In the genomic region with DNA sequence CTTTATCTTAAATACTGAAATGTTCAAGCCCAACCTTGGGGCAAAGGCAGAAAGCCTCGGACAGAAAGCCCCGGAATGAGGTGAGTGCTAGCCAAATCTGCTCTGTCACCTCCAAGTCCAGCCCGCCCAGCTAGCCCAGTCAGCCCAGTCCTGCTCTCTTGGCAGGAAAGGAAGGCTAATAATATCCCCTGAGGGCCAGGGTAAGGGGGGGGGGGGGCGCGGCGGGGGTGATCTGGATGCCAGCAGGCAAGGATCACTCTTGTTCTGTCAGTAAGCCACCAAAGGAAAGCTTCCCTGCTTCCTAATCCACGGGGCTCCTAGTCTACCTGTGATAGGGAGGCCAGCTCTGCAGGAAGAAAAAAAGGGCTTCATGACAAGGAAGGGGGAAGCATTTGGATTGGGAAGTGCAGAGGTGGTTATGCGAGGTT, we compare ENCODE assay signal across 8 cellular contexts. TPM values are rescaled to one million over a fixed set of nuclear protein-coding genes. Genes with fewer than 3 reads are reported as not detected.
DNase-seq lines count a peak whose midpoint lies in the region; ATAC-seq and TF ChIP-seq lines count a peak whose summit lies in the region.

No MANE protein-coding gene starts in this region.

- no peaks in the 10 kb centered on the region for H3K27me3 Mint-ChIP-seq in endodermal cell (ENCODE audit: insufficient read depth)

- ATAC-seq in GM21717 (IDR thresholded peaks at IDR 0.05; ENCODE audit: unreplicated experiment) (no peak), omental fat pad (ENCODE audit: low FRiP score) (no peak), GM19328 (IDR thresholded peaks at IDR 0.05; ENCODE audit: unreplicated experiment) (no peak)

- no peaks in the 10 kb centered on the region for H3K9me3 Mint-ChIP-seq in endodermal cell

- peak overlapping the region; percentile 38 for H3K9ac ChIP-seq in endodermal cell (ENCODE audit: extremely low read depth, low read length, poor library complexity, severe bottlenecking)

- TF ChIP-seq CTCF in endodermal cell (conservative IDR thresholded peaks at IDR 0.05) (no peak), omental fat pad (IDR thresholded peaks at IDR 0.05) (no peak)

- WGBS in endodermal cell (ENCODE audit: insufficient coverage in 1 of 2, insufficient read length in 1 of 2), 2 experiments: 26% methylated on average over 5 of the region's 8 CpGs; no CpG with 5 or more reads in 1 of the 2 experiments

- peak overlapping the region; percentile 84 for H3K27ac Mint-ChIP-seq in endodermal cell

- no peaks in the 10 kb centered on the region for H3K36me3 Mint-ChIP-seq in endodermal cell (ENCODE audit: low read depth)

- H3K4me3 Mint-ChIP-seq in endodermal cell: peak overlapping the region; percentile 77

- DNase-seq in NCI-H146 (lab: John Stamatoyannopoulos, UW) (peak; percentile 40), NCI-H146 treated with DMSO at 0.1 percent for 48 hours (lab: John Stamatoyannopoulos, UW; ENCODE audit: unreplicated experiment) (no peak), RKO (ENCODE audit: low spot score) (peak; percentile 48), endodermal cell (peak; percentile 73), myocyte (ENCODE audit: low read depth) (peak; percentile 71), omental fat pad (ENCODE audit: low spot score) (no peak)

- no peaks in the 10 kb centered on the region for H3K9me3 ChIP-seq in endodermal cell (ENCODE audit: control insufficient read depth, low read length)

- no peaks in the 10 kb centered on the region for H3K27me3 ChIP-seq in endodermal cell (ENCODE audit: control insufficient read depth, insufficient read depth, low read length, poor library complexity, severe bottlenecking)

- no peaks in the 10 kb centered on the region for H3K36me3 ChIP-seq in endodermal cell (ENCODE audit: control insufficient read depth, insufficient read depth, low read length)

- H3K4me1 ChIP-seq in endodermal cell (ENCODE audit: control insufficient read depth, insufficient read depth, low read length): no peaks in the 10 kb centered on the region

- no peak overlapping the region for H3K27ac ChIP-seq in endodermal cell (ENCODE audit: low read depth, low read length)

- peak overlapping the region; percentile 93 for H3K4me3 ChIP-seq in endodermal cell (ENCODE audit: low read length)

- peaks cover 14% of the 10 kb centered on the region for H3K4me1 Mint-ChIP-seq in endodermal cell

RNA-seq across cellular contexts. Expression of a gene that starts 1.1 kb away (rescaled TPM):
- 10 to 100 TPM; 24.6 to 26.1 TPM for total RNA-seq in endodermal cell
- 32.2 TPM for polyA plus RNA-seq in endodermal cell (2013, experiment 1 of 2)
- 31.4 TPM for polyA plus RNA-seq in endodermal cell (2013, experiment 2 of 2)
- total RNA-seq in myocyte: 13.3 and 15.6 TPM in 2 replicates
- 22.6 TPM for polyA plus RNA-seq in myocyte (2012)
- 10 to 100 TPM in 3 of 4 donors, 1 to 10 TPM in 1; 9.5 to 16.4 (median 14.3) TPM for total RNA-seq in omental fat pad

RNA-seq across cellular contexts. Expression of a gene that starts 28.8 kb away (rescaled TPM):
- total RNA-seq in endodermal cell (10 to 100 TPM; 21.4 to 32.4 TPM), myocyte (4.6 and 8.4 TPM in 2 replicates), omental fat pad (10 to 100 TPM in 1 of 4 donors, 1 to 10 TPM in 3; 4.5 to 13.9 (median 5.0) TPM)
- 26.4 TPM for polyA plus RNA-seq in endodermal cell (2013, experiment 1 of 2)
- 23.9 TPM for polyA plus RNA-seq in endodermal cell (2013, experiment 2 of 2)
- polyA plus RNA-seq in myocyte (2012): 3.8 TPM

Comparison
In these comparisons a context has a peak if more than half of its experiments do, and no peak if none do; other contexts are left out.
1. DNase-seq: peak in NCI-H146 (single experiment), RKO (single experiment), endodermal cell (single experiment) and myocyte (single experiment); none in NCI-H146 treated with DMSO at 0.1 percent for 48 hours (single experiment) and omental fat pad (single experiment).